In genomic region chr7:5694221-5694754, GRCh38 we compare ENCODE assay signal across 10 cellular contexts.
DNase-seq lines count a peak whose midpoint lies in the region; ATAC-seq, FAIRE-seq and TF ChIP-seq lines count a peak whose summit lies in the region.
"Had no signal": no experiment of that assay in that cellular context is flagged by ENCODE, and none has a peak within 500 bp of the region (broad histone marks: within the 10 kb centered on the region; RNA-seq: fewer than 3 reads in every experiment).

No MANE protein-coding gene starts in this region.

- H3K27me3 ChIP-seq in ascending aorta (no peaks in the 10 kb centered on the region), thoracic aorta (replicated peaks; ENCODE audit: insufficient read depth) (no peaks in the 10 kb centered on the region)

- H3K27ac ChIP-seq in ascending aorta (peak overlapping the region; percentile 94), kidney (ENCODE audit: low read depth in 2 of 2, low read length in 2 of 2) (peak overlapping the region; percentile 93 to 96), thoracic aorta (peak overlapping the region; percentile 96 to 99)

- no peak for DNase-seq in T-helper 2 cell treated with Interferon-gamma antibody and Interleukin-4, amounts not matched to agents 5 μg/mL and 100 μg/mL, for 36 hours (ENCODE audit: low spot score)
- DNase-seq in T-helper 2 cell (no peak), ascending aorta (ENCODE audit: low spot score in 2 of 2) (no peak), kidney (no peak), thoracic aorta (ENCODE audit: low spot score) (no peak), anterior cingulate cortex (lab: John Stamatoyannopoulos, UW) (no peak), NCI-H1436 treated with DMSO at 0.1 percent for 48 hours (lab: John Stamatoyannopoulos, UW) (no peak)
- no peak for DNase-seq in activated CD8-positive, alpha-beta memory T cell treated with anti-CD3 and anti-CD28 coated beads, Interleukin-2, amount 50 U/mL, for 4 hours

- TF ChIP-seq CTCF in ascending aorta (IDR thresholded peaks at IDR 0.05) (no peak), kidney (IDR thresholded peaks at IDR 0.05; ENCODE audit: borderline replicate concordance, extremely low read depth, insufficient read depth) (no peak), thoracic aorta (IDR thresholded peaks at IDR 0.05) (no peak)

- H3K9me3 ChIP-seq in ascending aorta (no peaks in the 10 kb centered on the region), kidney (ENCODE audit: control insufficient read depth in 1 of 2, low read length in 2 of 2) (no peaks in the 10 kb centered on the region), thoracic aorta (no peaks in the 10 kb centered on the region)

- no peaks in the 10 kb centered on the region for H3K9me3 Mint-ChIP-seq in T-helper 2 cell treated with Interferon-gamma antibody and Interleukin-4, amounts not matched to agents 5 μg/mL and 100 μg/mL, for 36 hours

- H3K36me3 ChIP-seq in ascending aorta (no peaks in the 10 kb centered on the region), kidney (ENCODE audit: control insufficient read depth in 1 of 2, insufficient read depth in 2 of 2, low read length in 2 of 2) (no peaks in the 10 kb centered on the region), thoracic aorta (no peaks in the 10 kb centered on the region)

- intact Hi-C loops in ascending aorta (cut with DNase I) (no loop called here), kidney (cut with DNase I) (no loop called here)

- peak overlapping the region in 1 of 2 donors; percentile 35 for H3K9ac ChIP-seq in kidney (ENCODE audit: low read length in 2 of 2)

- no peaks in the 10 kb centered on the region for H3K27me3 Mint-ChIP-seq in T-helper 2 cell treated with Interferon-gamma antibody and Interleukin-4, amounts not matched to agents 5 μg/mL and 100 μg/mL, for 36 hours (ENCODE audit: low read depth)

- peak; percentile 58 for ATAC-seq in thoracic aorta (ENCODE audit: insufficient number of reproducible peaks, low FRiP score, low read depth)

- no peak for FAIRE-seq in kidney (lab: Jason Lieb, UNC)
- FAIRE-seq: A204.1, islet of Langerhans had no signal

- H3K4me3 ChIP-seq in ascending aorta (peak overlapping the region; percentile 35 to 62), kidney (ENCODE audit: low read length in 2 of 2) (peak overlapping the region in 1 of 2 donors; percentile 4), thoracic aorta (peak overlapping the region; percentile 59)

- H3K4me1 ChIP-seq in ascending aorta (peaks cover 48 to 72% of the 10 kb centered on the region in 2 donors), kidney (ENCODE audit: control insufficient read depth in 1 of 2, insufficient read depth in 1 of 2, low read depth in 1 of 2, low read length in 2 of 2) (peaks cover 64 to 75% of the 10 kb centered on the region in 2 donors), thoracic aorta (ENCODE audit: control insufficient read depth in 1 of 2, low read depth in 2 of 2) (peaks cover 54 to 99% of the 10 kb centered on the region in 2 donors)

- peak overlapping the region; percentile 97 for H3K27ac Mint-ChIP-seq in T-helper 2 cell treated with Interferon-gamma antibody and Interleukin-4, amounts not matched to agents 5 μg/mL and 100 μg/mL, for 36 hours

- H3K4me3 Mint-ChIP-seq in T-helper 2 cell treated with Interferon-gamma antibody and Interleukin-4, amounts not matched to agents 5 μg/mL and 100 μg/mL, for 36 hours, result peak overlapping the region; percentile 90

- peaks cover 74% of the 10 kb centered on the region for H3K4me1 Mint-ChIP-seq in T-helper 2 cell treated with Interferon-gamma antibody and Interleukin-4, amounts not matched to agents 5 μg/mL and 100 μg/mL, for 36 hours (ENCODE audit: low read depth)

- H3K36me3 Mint-ChIP-seq in T-helper 2 cell treated with Interferon-gamma antibody and Interleukin-4, amounts not matched to agents 5 μg/mL and 100 μg/mL, for 36 hours (ENCODE audit: low read depth), result peaks cover 29% of the 10 kb centered on the region
